ENCODE assay signal across 11 cellular contexts in genomic region chr6:134517863-134518262, GRCh38.
DNase-seq lines count a peak whose midpoint lies in the region; ATAC-seq, FAIRE-seq and TF ChIP-seq lines count a peak whose summit lies in the region.
"Had no signal": no experiment of that assay in that cellular context is flagged by ENCODE, and none has a peak within 500 bp of the region (broad histone marks: within the 10 kb centered on the region; RNA-seq: fewer than 3 reads in every experiment).

No MANE protein-coding gene starts in this region.

- FAIRE-seq in HepG2 (lab: Jason Lieb, UNC) = no peak

- no peaks in the 10 kb centered on the region for H4K20me1 ChIP-seq in HepG2 (ENCODE audit: insufficient read depth, low read length)

- H3K18ac ChIP-seq in mesenchymal stem cell (ENCODE audit: low read depth in 1 of 2, low read length in 2 of 2) = peak overlapping the region; percentile 71 to 91

- H3K4me3 Mint-ChIP-seq in MCF 10A (ENCODE audit: unreplicated experiment) = peak overlapping the region; percentile 53
- no peak overlapping the region for H3K4me3 Mint-ChIP-seq in progenitor cell of endocrine pancreas (ENCODE audit: low read depth)
- H3K4me3 Mint-ChIP-seq: activated T-cell treated with anti-CD3 and anti-CD28 coated beads, Interleukin-2, amount 50 U/mL, for 24 hours had no signal

- H3K14ac ChIP-seq in mesenchymal stem cell (ENCODE audit: low read length in 2 of 2) = no peak overlapping the region

- H3K4ac ChIP-seq in mesenchymal stem cell (ENCODE audit: low read depth in 1 of 2, low read length in 2 of 2) = peak overlapping the region in 1 of 2 experiments; percentile 65

- H3K4me1 Mint-ChIP-seq in MCF 10A (ENCODE audit: insufficient read depth, unreplicated experiment) (peaks cover 41% of the 10 kb centered on the region), progenitor cell of endocrine pancreas (ENCODE audit: low read depth) (peaks cover 15% of the 10 kb centered on the region)

- intact Hi-C loops in HepG2 (cut with micrococcal nuclease; ENCODE audit: unreplicated experiment) = loop anchor here (1.0 kb wide), 1 partner anchor 12 kb away; no protein-coding TSS in a partner anchor
- intact Hi-C loops in MCF 10A (cut with micrococcal nuclease) = no loop called here

- TF ChIP-seq EP300 in HepG2 (IDR thresholded peaks at IDR 0.05; ENCODE audit: low read depth in 2 of 2, low read length in 2 of 2) (no peak), HepG2 (CRISPR knock-in tag; IDR thresholded peaks at IDR 0.05; ENCODE audit: borderline replicate concordance) (no peak)

- H2BK12ac ChIP-seq in mesenchymal stem cell (ENCODE audit: low read length in 2 of 2) = peak overlapping the region in 1 of 2 experiments; percentile 65

- no peak overlapping the region for H2BK120ac ChIP-seq in mesenchymal stem cell (ENCODE audit: low read depth, low read length)

- H3K27me3 Mint-ChIP-seq in MCF 10A (ENCODE audit: insufficient read depth, unreplicated experiment) = no peaks in the 10 kb centered on the region
- peaks cover 13% of the 10 kb centered on the region for H3K27me3 Mint-ChIP-seq in progenitor cell of endocrine pancreas
- H3K27me3 Mint-ChIP-seq: activated T-cell treated with anti-CD3 and anti-CD28 coated beads, Interleukin-2, amount 50 U/mL, for 24 hours had no signal

- TF ChIP-seq CTCF in liver (IDR thresholded peaks at IDR 0.05; ENCODE audit: low read depth, low read length, missing input control) (no peak), HepG2 (CRISPR knock-in tag; IDR thresholded peaks at IDR 0.05) (no peak), MCF 10A (IDR thresholded peaks at IDR 0.05; ENCODE audit: unreplicated experiment) (no peak), progenitor cell of endocrine pancreas (IDR thresholded peaks at IDR 0.05; ENCODE audit: unreplicated experiment) (no peak)

- H2AK5ac ChIP-seq in mesenchymal stem cell (ENCODE audit: low read length, severe bottlenecking) = no peak overlapping the region

- no peak overlapping the region for H3K23ac ChIP-seq in mesenchymal stem cell (ENCODE audit: low read length in 2 of 2)

- H3K9me3 Mint-ChIP-seq in MCF 10A (ENCODE audit: unreplicated experiment) = no peaks in the 10 kb centered on the region
- no peaks in the 10 kb centered on the region for H3K9me3 Mint-ChIP-seq in progenitor cell of endocrine pancreas (ENCODE audit: low read depth)
- H3K9me3 Mint-ChIP-seq: activated T-cell treated with anti-CD3 and anti-CD28 coated beads, Interleukin-2, amount 50 U/mL, for 24 hours had no signal

- H3K4me3 ChIP-seq in liver (ENCODE audit: low read depth in 1 of 3, low read length in 3 of 3) = no peak overlapping the region
- H3K4me3 ChIP-seq in HepG2 (replicated peaks in 1 of 3; ENCODE audit: insufficient read depth in 1 of 3, low read depth in 2 of 3, low read length in 3 of 3) = no peak overlapping the region
- H3K4me3 ChIP-seq in mesenchymal stem cell (ENCODE audit: insufficient read depth in 1 of 2, low read depth in 1 of 2, low read length in 2 of 2) = peak overlapping the region in 1 of 2 experiments; percentile 63
- no peak overlapping the region for H3K4me3 ChIP-seq in effector memory CD4-positive, alpha-beta T cell (ENCODE audit: insufficient read depth, low read depth, low read length, poor library complexity, severe bottlenecking)
- H3K4me3 ChIP-seq: testis had no signal

- no peak overlapping the region for H2BK5ac ChIP-seq in mesenchymal stem cell (ENCODE audit: low read depth, low read length, poor library complexity, severe bottlenecking)

- DNase-seq in HepG2 (ENCODE audit: low spot score) = no peak
- no peak for DNase-seq in MCF 10A (ENCODE audit: unreplicated experiment)
- DNase-seq in mesenchymal stem cell = no peak
- no peak for DNase-seq in effector memory CD4-positive, alpha-beta T cell
- no peak for DNase-seq in RKO (ENCODE audit: low spot score)
- no peak for DNase-seq in progenitor cell of endocrine pancreas (ENCODE audit: low spot score, unreplicated experiment)
- DNase-seq: activated T-cell treated with anti-CD3 and anti-CD28 coated beads, Interleukin-2, amount 50 U/mL, for 24 hours had no signal

- H3K27ac ChIP-seq in liver (ENCODE audit: low read depth in 1 of 2, low read length in 2 of 2) = peak overlapping the region; percentile 70 to 72
- H3K27ac ChIP-seq in HepG2 (ENCODE audit: extremely low read length, insufficient read depth, low read length) = no peak overlapping the region
- H3K27ac ChIP-seq in mesenchymal stem cell (ENCODE audit: low read length, poor library complexity, severe bottlenecking) = peak overlapping the region; percentile 27
- no peak overlapping the region for H3K27ac ChIP-seq in effector memory CD4-positive, alpha-beta T cell (ENCODE audit: insufficient read depth, low read length, poor library complexity, severe bottlenecking)

- POLR2A ChIA-PET in HepG2 (lab: Yijun Ruan, JAX) (no interaction called here), MCF 10A (lab: Yijun Ruan, JAX) (interaction anchor here (0.6 to 6.6 kb wide), 20 partner anchors 10 to 422 kb away, joined by 3 to 52 read pairs (median 5); no protein-coding TSS in a partner anchor)

- no peak for TF ChIP-seq RAD21 in liver (IDR thresholded peaks at IDR 0.05)
- no peak for TF ChIP-seq RAD21 in HepG2 (CRISPR knock-in tag; IDR thresholded peaks at IDR 0.05)

- CTCF ChIA-PET in HepG2 (lab: Yijun Ruan, JAX; ENCODE audit: low intra/inter-chr PET ratio, low total read pairs) = no interaction called here
- CTCF ChIA-PET in MCF 10A (lab: Yijun Ruan, JAX) = interaction anchor here (0.8 to 1.6 kb wide), 4 partner anchors 51 to 346 kb away, joined by 3 to 4 read pairs (median 3); no protein-coding TSS in a partner anchor

- ATAC-seq in HepG2 (no peak), HG03520 (IDR thresholded peaks at IDR 0.05; ENCODE audit: unreplicated experiment) (no peak)

- TF ChIP-seq POLR2A in HepG2 (IDR thresholded peaks at IDR 0.05; ENCODE audit: insufficient read depth in 1 of 2, low read depth in 2 of 2, low read length in 2 of 2) = no peak

- H4K8ac ChIP-seq in mesenchymal stem cell (ENCODE audit: low read length) = peak overlapping the region; percentile 61

- H3K4me2 ChIP-seq in HepG2 (ENCODE audit: low read depth, low read length) (no peak overlapping the region), mesenchymal stem cell (ENCODE audit: low read length, poor library complexity, severe bottlenecking) (no peak overlapping the region)

- H3K4me1 ChIP-seq in liver (ENCODE audit: control insufficient read depth in 4 of 4, insufficient read depth in 4 of 4, low read length in 3 of 4) (peaks cover 4 to 30% (median 16%) of the 10 kb centered on the region in 4 donors), HepG2 (ENCODE audit: insufficient read depth, low read length) (peaks cover 13% of the 10 kb centered on the region), mesenchymal stem cell (ENCODE audit: control insufficient read depth, insufficient read depth, low read depth, low read length) (peaks cover 10% of the 10 kb centered on the region)
- peaks cover 3% of the 10 kb centered on the region for H3K4me1 ChIP-seq in effector memory CD4-positive, alpha-beta T cell (ENCODE audit: control insufficient read depth, insufficient read depth, low read length, poor library complexity, severe bottlenecking)

- no peaks in the 10 kb centered on the region for H3K79me2 ChIP-seq in HepG2 (ENCODE audit: insufficient read depth, low read length)

- H2AFZ ChIP-seq in HepG2 (ENCODE audit: low read length) = no peak overlapping the region
- no peak overlapping the region for H2AFZ ChIP-seq in mesenchymal stem cell (ENCODE audit: low read depth, low read length)

- H3K27me3 ChIP-seq in liver (ENCODE audit: control insufficient read depth in 4 of 4, insufficient read depth in 4 of 4, low read length in 3 of 4) (no peaks in the 10 kb centered on the region), HepG2 (ENCODE audit: control insufficient read depth in 1 of 2, insufficient read depth in 2 of 2, low read length in 2 of 2) (peaks cover 0 to 4% of the 10 kb centered on the region in 2 experiments; a peak in 1 of 5 replicates), mesenchymal stem cell (ENCODE audit: control insufficient read depth in 1 of 2, insufficient read depth in 1 of 2, low read length in 2 of 2) (no peaks in the 10 kb centered on the region)
- H3K27me3 ChIP-seq in effector memory CD4-positive, alpha-beta T cell (replicated peaks; ENCODE audit: control insufficient read depth, insufficient read depth, low read length, poor library complexity, severe bottlenecking) = no peaks in the 10 kb centered on the region
- H3K27me3 ChIP-seq: ascending aorta, testis had no signal

- no peaks in the 10 kb centered on the region for H3K36me3 ChIP-seq in liver (ENCODE audit: control insufficient read depth in 4 of 4, insufficient read depth in 3 of 4, low read depth in 1 of 4, low read length in 3 of 4)
- H3K36me3 ChIP-seq in HepG2 (replicated peaks in 1 of 2; ENCODE audit: control insufficient read depth in 1 of 2, insufficient read depth in 2 of 2, low read length in 2 of 2) = no peaks in the 10 kb centered on the region
- H3K36me3 ChIP-seq in mesenchymal stem cell (ENCODE audit: control insufficient read depth in 1 of 2, insufficient read depth in 2 of 2, low read depth in 1 of 2, low read length in 2 of 2) = no peaks in the 10 kb centered on the region
- no peaks in the 10 kb centered on the region for H3K36me3 ChIP-seq in effector memory CD4-positive, alpha-beta T cell (ENCODE audit: control insufficient read depth, insufficient read depth, low read length)
- H3K36me3 ChIP-seq: ascending aorta had no signal

- H3K9me3 ChIP-seq in liver (ENCODE audit: control insufficient read depth in 4 of 4, low read length in 3 of 4) (no peaks in the 10 kb centered on the region), HepG2 (ENCODE audit: low read length) (no peaks in the 10 kb centered on the region), mesenchymal stem cell (ENCODE audit: control insufficient read depth, low read length) (no peaks in the 10 kb centered on the region)
- no peaks in the 10 kb centered on the region for H3K9me3 ChIP-seq in effector memory CD4-positive, alpha-beta T cell (ENCODE audit: control insufficient read depth, low read length)
- H3K9me3 ChIP-seq: ascending aorta, testis had no signal

- BruUV-seq in HepG2 (replicated peaks; lab: Mats Ljungman, UMichigan) (no TSS peak), MCF 10A (replicated peaks; lab: Mats Ljungman, UMichigan) (no TSS peak)

- no peak overlapping the region for H4K91ac ChIP-seq in mesenchymal stem cell (ENCODE audit: low read length)

- in situ Hi-C loops in HepG2 (cut with HindIII; ENCODE audit: extremely low pct_ligation_motif_present, low pct_unique_long_range_greater_than_20kb) = no loop called here

- H3K9ac ChIP-seq in liver (ENCODE audit: low read depth in 1 of 2, low read length in 2 of 2) (no peak overlapping the region), HepG2 (ENCODE audit: insufficient read depth, low read depth, low read length) (no peak overlapping the region), mesenchymal stem cell (ENCODE audit: low read length) (peak overlapping the region; percentile 77)

- H3K27ac Mint-ChIP-seq in MCF 10A (ENCODE audit: low read depth, unreplicated experiment) (peak overlapping the region; percentile 4), progenitor cell of endocrine pancreas (no peak overlapping the region)
- H3K27ac Mint-ChIP-seq: activated T-cell treated with anti-CD3 and anti-CD28 coated beads, Interleukin-2, amount 50 U/mL, for 24 hours had no signal

- no peaks in the 10 kb centered on the region for H3K79me1 ChIP-seq in mesenchymal stem cell (replicated peaks; ENCODE audit: low read length, poor library complexity, severe bottlenecking)

- 70% methylated on average over 5 of the region's 5 CpGs for WGBS in liver
- WGBS in HepG2 (ENCODE audit: low lambda C conversion rate) = 83% methylated on average over 5 of the region's 5 CpGs
- 43% methylated on average over 3 of the region's 5 CpGs for WGBS in mesenchymal stem cell

- H2BK15ac ChIP-seq in mesenchymal stem cell (ENCODE audit: low read depth, poor library complexity, severe bottlenecking) = no peak overlapping the region

- H3K36me3 Mint-ChIP-seq in MCF 10A (ENCODE audit: insufficient read depth, unreplicated experiment) (no peaks in the 10 kb centered on the region), progenitor cell of endocrine pancreas (ENCODE audit: insufficient read depth) (no peaks in the 10 kb centered on the region)

Comparison
In these comparisons a context has a peak if more than half of its experiments do, and no peak if none do; other contexts are left out.
1. H3K27ac ChIP-seq: peak in liver (2 of 2) and mesenchymal stem cell (single experiment); none in HepG2 (single experiment) and effector memory CD4-positive, alpha-beta T cell (single experiment).